30 cellular contexts compared by ENCODE assay signal in the genomic region with DNA sequence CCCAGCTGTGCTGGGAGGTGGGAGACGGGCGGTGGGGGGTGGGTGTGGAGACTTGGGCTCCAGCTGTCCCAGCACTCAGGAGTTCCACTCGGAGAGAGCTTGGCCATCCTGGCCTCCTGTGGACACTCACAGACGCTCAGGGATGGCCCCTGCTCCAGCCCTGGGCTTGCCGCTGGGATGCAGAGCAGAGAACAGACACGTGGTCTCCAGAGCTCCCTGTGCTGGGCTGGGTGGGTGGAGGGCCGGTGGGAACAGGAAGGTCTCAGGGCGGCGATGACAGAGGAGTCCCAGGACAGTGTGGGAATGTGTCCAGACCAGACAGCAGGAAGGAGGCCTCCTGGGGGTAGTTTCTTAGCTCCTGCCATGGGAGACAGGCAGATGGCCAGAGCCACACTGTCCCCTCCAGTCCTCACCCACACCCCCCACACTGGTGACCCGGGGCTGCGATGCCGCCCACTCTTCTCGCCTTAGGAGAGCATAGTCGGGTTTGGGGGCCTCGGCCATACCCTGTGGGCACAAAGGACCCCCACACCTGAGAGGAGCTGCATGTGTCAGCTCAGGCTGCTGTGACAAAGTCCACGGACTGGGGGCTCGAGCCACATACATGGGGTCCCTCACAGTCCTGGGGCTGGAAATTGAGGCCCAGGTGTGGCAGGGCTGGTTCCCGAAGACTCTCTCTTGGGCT. TPM values are rescaled to one million over a fixed set of nuclear protein-coding genes. Genes with fewer than 3 reads are reported as not detected.
"Had no signal": no experiment of that assay in that cellular context is flagged by ENCODE, and none has a peak within 500 bp of the region (broad histone marks: within the 10 kb centered on the region; RNA-seq: fewer than 3 reads in every experiment).

No MANE protein-coding gene starts in this region.

- H3K9me3 ChIP-seq: gastrocnemius medialis, prostate gland had no signal

- H3K27ac Mint-ChIP-seq: activated T-cell treated with anti-CD3 and anti-CD28 coated beads, Interleukin-2, amount 50 U/mL, for 24 hours; neural progenitor cell; T-helper 2 cell treated with Interferon-gamma antibody and Interleukin-4, amounts not matched to agents 5 μg/mL and 100 μg/mL, for 36 hours had no signal

- H3K4me1 Mint-ChIP-seq: neural progenitor cell had no signal

- H3K36me3 ChIP-seq: adrenal gland, breast epithelium, esophagus muscularis mucosa, gastrocnemius medialis, lower lobe of right lung, neural progenitor cell, prostate gland, vagina had no signal

- H3K27ac ChIP-seq: adrenal gland, breast epithelium, esophagus muscularis mucosa, gastrocnemius medialis, lower lobe of right lung, neural progenitor cell, prostate gland, vagina had no signal

- H3K27me3 ChIP-seq: adrenal gland, neural progenitor cell, vagina had no signal

- ATAC-seq: activated naive CD4-positive, alpha-beta T cell treated with anti-CD3 and anti-CD28 coated beads, Interleukin-2, amount 50 U/mL, for 72 hours; activated T-helper 17 cell treated with anti-CD3 and anti-CD28 coated beads, Interleukin-2, amount 50 U/mL, for 72 hours; gastrocnemius medialis; left colon; mucosa of descending colon; T-cell had no signal

- H3K4me3 ChIP-seq: adrenal gland, breast epithelium, esophagus muscularis mucosa, gastrocnemius medialis, lower lobe of right lung, mucosa of descending colon, neural progenitor cell, prostate gland, vagina had no signal

- H3K36me3 Mint-ChIP-seq: neural progenitor cell had no signal

- DNase-seq: activated CD4-positive, alpha-beta T cell treated with anti-CD3 and anti-CD28 coated beads for 1 hour; activated CD8-positive, alpha-beta memory T cell treated with anti-CD3 and anti-CD28 coated beads for 24 hours; activated CD8-positive, alpha-beta memory T cell treated with anti-CD3 and anti-CD28 coated beads, Interleukin-2, amount 50 U/mL, for 4 hours; activated T-cell treated with anti-CD3 and anti-CD28 coated beads, Interleukin-2, amount 50 U/mL, for 24 hours; adrenal gland; cerebellar nuclear complex; effector CD4-positive, alpha-beta T cell; gastrocnemius medialis; hypothalamus; islet precursor cell; left colon; lower lobe of right lung; mesendoderm; mucosa of descending colon; stimulated activated CD4-positive, alpha-beta T cell treated with anti-CD3 and anti-CD28 coated beads, Interleukin-12 subunit alpha, Interleukin-12 subunit beta, amount 100 ng/mL, for 4 hours; stimulated activated CD4-positive, alpha-beta T cell treated with anti-CD3 and anti-CD28 coated beads, Interleukin-4, amount 100 ng/mL, for 4 hours; T-cell; trophoblast cell had no signal

- H3K4me1 ChIP-seq: adrenal gland, breast epithelium, gastrocnemius medialis, lower lobe of right lung, neural progenitor cell, prostate gland, vagina had no signal

- H3K27me3 Mint-ChIP-seq: activated T-cell treated with anti-CD3 and anti-CD28 coated beads, Interleukin-2, amount 50 U/mL, for 24 hours; activated T-helper 17 cell treated with anti-CD3 and anti-CD28 coated beads, Interleukin-2, amount 50 U/mL, for 72 hours; T-cell had no signal

- H3K4me3 Mint-ChIP-seq: activated T-cell treated with anti-CD3 and anti-CD28 coated beads, Interleukin-2, amount 50 U/mL, for 24 hours; activated T-helper 17 cell treated with anti-CD3 and anti-CD28 coated beads, Interleukin-2, amount 50 U/mL, for 72 hours; neural progenitor cell; T-helper 2 cell treated with Interferon-gamma antibody and Interleukin-4, amounts not matched to agents 5 μg/mL and 100 μg/mL, for 36 hours had no signal

RNA-seq across cellular contexts. Expression of a gene that starts 2.0 kb away (rescaled TPM):
- total RNA-seq: activated naive CD4-positive, alpha-beta T cell treated with anti-CD3 and anti-CD28 coated beads, Interleukin-2, amount 50 U/mL, for 72 hours; activated T-helper 17 cell treated with anti-CD3 and anti-CD28 coated beads, Interleukin-2, amount 50 U/mL, for 72 hours; adrenal gland; astrocyte; breast epithelium; endothelial cell of umbilical vein; esophagus muscularis mucosa; gastrocnemius medialis; left colon; lower lobe of right lung; mucosa of descending colon; osteoblast; prostate gland; T-cell; temporal lobe; vagina had no signal
- polyA plus RNA-seq: adrenal gland, endothelial cell of umbilical vein had no signal

RNA-seq across cellular contexts. Expression of a gene that starts 8.3 kb away (rescaled TPM):
- total RNA-seq: activated naive CD4-positive, alpha-beta T cell treated with anti-CD3 and anti-CD28 coated beads, Interleukin-2, amount 50 U/mL, for 72 hours; activated T-helper 17 cell treated with anti-CD3 and anti-CD28 coated beads, Interleukin-2, amount 50 U/mL, for 72 hours; adrenal gland; astrocyte; breast epithelium; endothelial cell of umbilical vein; esophagus muscularis mucosa; gastrocnemius medialis; left colon; lower lobe of right lung; mucosa of descending colon; osteoblast; prostate gland; T-cell; temporal lobe; vagina had no signal
- polyA plus RNA-seq: adrenal gland, endothelial cell of umbilical vein had no signal

RNA-seq across cellular contexts. Expression of a gene that starts 17.0 kb away (rescaled TPM):
- total RNA-seq: activated naive CD4-positive, alpha-beta T cell treated with anti-CD3 and anti-CD28 coated beads, Interleukin-2, amount 50 U/mL, for 72 hours; activated T-helper 17 cell treated with anti-CD3 and anti-CD28 coated beads, Interleukin-2, amount 50 U/mL, for 72 hours; adrenal gland; astrocyte; breast epithelium; endothelial cell of umbilical vein; esophagus muscularis mucosa; gastrocnemius medialis; left colon; lower lobe of right lung; mucosa of descending colon; osteoblast; prostate gland; T-cell; temporal lobe; vagina had no signal
- polyA plus RNA-seq: adrenal gland, endothelial cell of umbilical vein had no signal

RNA-seq across cellular contexts. Expression of a gene that starts 17.4 kb away (rescaled TPM):
- total RNA-seq: activated naive CD4-positive, alpha-beta T cell treated with anti-CD3 and anti-CD28 coated beads, Interleukin-2, amount 50 U/mL, for 72 hours; activated T-helper 17 cell treated with anti-CD3 and anti-CD28 coated beads, Interleukin-2, amount 50 U/mL, for 72 hours; adrenal gland; astrocyte; breast epithelium; endothelial cell of umbilical vein; esophagus muscularis mucosa; gastrocnemius medialis; left colon; lower lobe of right lung; mucosa of descending colon; osteoblast; prostate gland; T-cell; temporal lobe; vagina had no signal
- polyA plus RNA-seq: adrenal gland, endothelial cell of umbilical vein had no signal

RNA-seq across cellular contexts. Expression of a gene that starts 25.6 kb away (rescaled TPM):
- total RNA-seq: activated naive CD4-positive, alpha-beta T cell treated with anti-CD3 and anti-CD28 coated beads, Interleukin-2, amount 50 U/mL, for 72 hours; activated T-helper 17 cell treated with anti-CD3 and anti-CD28 coated beads, Interleukin-2, amount 50 U/mL, for 72 hours; adrenal gland; astrocyte; breast epithelium; endothelial cell of umbilical vein; esophagus muscularis mucosa; gastrocnemius medialis; left colon; lower lobe of right lung; mucosa of descending colon; osteoblast; prostate gland; T-cell; temporal lobe; vagina had no signal
- polyA plus RNA-seq: adrenal gland, endothelial cell of umbilical vein had no signal
